ENCODE assay signal across 12 cellular contexts in the genomic region with DNA sequence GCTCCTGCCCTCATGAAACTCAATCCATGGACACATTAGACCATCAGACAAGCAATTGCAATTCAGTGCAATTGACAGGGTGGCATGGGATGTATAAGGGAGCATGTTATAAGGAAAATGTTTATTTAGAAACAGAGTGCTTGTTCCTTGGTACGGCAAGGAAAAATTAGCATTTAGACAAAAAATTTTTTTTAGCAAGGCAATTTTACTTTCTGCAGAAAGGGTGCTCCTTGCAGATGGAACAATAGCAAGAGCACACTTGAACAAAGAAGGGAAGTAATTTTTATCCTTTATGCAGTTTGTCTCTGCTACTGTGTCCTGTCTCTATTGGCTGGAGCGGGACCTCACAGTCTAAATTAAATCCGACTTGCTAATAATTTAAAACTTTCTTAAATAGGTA. TPM values are rescaled to one million over a fixed set of nuclear protein-coding genes. Genes with fewer than 3 reads are reported as not detected.
A peak's percentile ranks its signal among the peaks of the same experiment; 100 is the strongest.
DNase-seq lines count a peak whose midpoint lies in the region; ATAC-seq and TF ChIP-seq lines count a peak whose summit lies in the region.
"Had no signal": no experiment of that assay in that cellular context is flagged by ENCODE, and none has a peak within 500 bp of the region (broad histone marks: within the 10 kb centered on the region; RNA-seq: fewer than 3 reads in every experiment).

No MANE protein-coding gene starts in this region.

- TF ChIP-seq RAD21 in HCT116 (IDR thresholded peaks at IDR 0.05; ENCODE audit: low read depth) = no peak

- H3K4me3 ChIP-seq in HCT116 (replicated peaks in 1 of 2; ENCODE audit: low read depth in 1 of 2, low read length in 2 of 2) (no peak overlapping the region), HEK293 (ENCODE audit: low read depth, low read length) (no peak overlapping the region), adipocyte (ENCODE audit: low read length) (peak overlapping the region; percentile 38), smooth muscle cell (no peak overlapping the region)
- H3K4me3 ChIP-seq: GM23338 had no signal

- H3K27ac ChIP-seq in HCT116 (ENCODE audit: low read depth, low read length) (no peak overlapping the region), HEK293 (ENCODE audit: extremely low read depth, low read depth, low read length) (no peak overlapping the region), smooth muscle cell (ENCODE audit: low read depth) (no peak overlapping the region)

- intact Hi-C loops in HCT116 (cut with micrococcal nuclease) = no loop called here
- intact Hi-C loops in posterior cingulate gyrus (cut with DNase I) = no loop called here

- H4K20me1 ChIP-seq in HCT116 (ENCODE audit: insufficient read depth) (no peaks in the 10 kb centered on the region), smooth muscle cell (ENCODE audit: low read depth) (no peaks in the 10 kb centered on the region)

- WGBS in smooth muscle cell (ENCODE audit: low lambda C conversion rate) = 94% methylated on average over 3 of the region's 3 CpGs

- H3K36me3 ChIP-seq in HCT116 (ENCODE audit: control insufficient read depth in 1 of 2, insufficient read depth in 2 of 2, low read length in 2 of 2) (no peaks in the 10 kb centered on the region), HEK293 (ENCODE audit: control insufficient read depth in 2 of 2, insufficient read depth in 1 of 2, low read length in 2 of 2) (no peaks in the 10 kb centered on the region), adipocyte (ENCODE audit: control insufficient read depth, insufficient read depth, low read length, severe bottlenecking) (no peaks in the 10 kb centered on the region), smooth muscle cell (ENCODE audit: low read depth) (no peaks in the 10 kb centered on the region)

- CTCF ChIA-PET in HCT116 (lab: Charles Lee) (interaction anchor here (0.7 kb wide), 1 partner anchor 43 kb away, joined by 3 read pairs; no protein-coding TSS in a partner anchor), HEK293 (lab: Yijun Ruan, JAX) (interaction anchor here (0.9 to 1.3 kb wide), 4 partner anchors 8 to 18 kb away, joined by 3 to 7 read pairs (median 3); no protein-coding TSS in a partner anchor)

- RAD21 ChIA-PET in HCT116 (lab: Charles Lee; ENCODE audit: low non-redundant PET in 1 of 2, low total read pairs in 2 of 2, uncharacterized antibody in 2 of 2, unreplicated experiment in 2 of 2) = no interaction called here

- DNase-seq in HCT116 (ENCODE audit: low read depth, low spot score) (no peak), adipocyte (ENCODE audit: low read depth) (no peak), smooth muscle cell (lab: John Stamatoyannopoulos, UW; ENCODE audit: unreplicated experiment) (no peak), posterior cingulate gyrus (no peak)
- DNase-seq: C1 segment of cervical spinal cord; Caco-2; CD4-positive, alpha-beta memory T cell; DMS153; DND-41 had no signal

- no peak overlapping the region for H3K4me2 ChIP-seq in HCT116 (ENCODE audit: low read length)
- H3K4me2 ChIP-seq in smooth muscle cell = no peak overlapping the region
- H3K4me2 ChIP-seq: GM23338 had no signal

- no peaks in the 10 kb centered on the region for H3K79me2 ChIP-seq in HCT116 (ENCODE audit: insufficient read depth, low read length)
- no peaks in the 10 kb centered on the region for H3K79me2 ChIP-seq in smooth muscle cell (ENCODE audit: low read depth)

- H3K9me3 ChIP-seq in HCT116 (ENCODE audit: control insufficient read depth in 1 of 2, insufficient read depth in 1 of 2, low read depth in 1 of 2, low read length in 2 of 2) (peaks cover 4% of the 10 kb centered on the region in 2 experiments; a peak in 2 of 4 replicates), HEK293 (ENCODE audit: control insufficient read depth, insufficient read depth, low read depth, low read length) (no peaks in the 10 kb centered on the region), adipocyte (ENCODE audit: control insufficient read depth, low read length) (peaks cover 16% of the 10 kb centered on the region), smooth muscle cell (replicated peaks; ENCODE audit: low read depth) (no peaks in the 10 kb centered on the region)

- no peak overlapping the region for H2AFZ ChIP-seq in HCT116 (ENCODE audit: low read depth, low read length, poor library complexity, severe bottlenecking)
- peak overlapping the region; percentile 88 for H2AFZ ChIP-seq in smooth muscle cell (ENCODE audit: low read depth)

- ATAC-seq in HCT116 (no peak), GM19463 (IDR thresholded peaks at IDR 0.05; ENCODE audit: unreplicated experiment) (no peak)

- no peak for TF ChIP-seq POLR2A in HCT116 (IDR thresholded peaks at IDR 0.05; ENCODE audit: borderline replicate concordance, extremely low read depth, insufficient read depth, insufficient read length)

- H3K9me2 ChIP-seq in HCT116 (ENCODE audit: insufficient read depth) = no peaks in the 10 kb centered on the region

- H3K4me1 ChIP-seq in HCT116 (ENCODE audit: control insufficient read depth in 1 of 2, insufficient read depth in 2 of 2, low read length in 2 of 2) = no peaks in the 10 kb centered on the region
- H3K4me1 ChIP-seq in HEK293 (ENCODE audit: control insufficient read depth, insufficient read depth, low read length) = no peaks in the 10 kb centered on the region
- H3K4me1 ChIP-seq in adipocyte (ENCODE audit: control insufficient read depth, insufficient read depth, low read length) = no peaks in the 10 kb centered on the region
- peaks cover 4% of the 10 kb centered on the region for H3K4me1 ChIP-seq in smooth muscle cell (ENCODE audit: low read depth)
- H3K4me1 ChIP-seq: Caco-2 had no signal

- POLR2A ChIA-PET in HCT116 (lab: Charles Lee) (no interaction called here), HEK293 (lab: Yijun Ruan, JAX) (interaction anchor here (0.6 kb wide), 1 partner anchor 81 kb away, joined by 5 read pairs; a partner anchor contains a TSS)

- H3K27me3 ChIP-seq in HCT116 (ENCODE audit: insufficient read depth, low read length) (no peaks in the 10 kb centered on the region), adipocyte (replicated peaks; ENCODE audit: control insufficient read depth, insufficient read depth, low read length) (no peaks in the 10 kb centered on the region), smooth muscle cell (ENCODE audit: low read depth) (no peaks in the 10 kb centered on the region)

- H3F3A ChIP-seq in smooth muscle cell (ENCODE audit: low read depth) = peaks cover 2% of the 10 kb centered on the region

- BruUV-seq in HCT116 (replicated peaks; lab: Mats Ljungman, UMichigan) = no TSS peak

- TF ChIP-seq CTCF in HCT116 (IDR thresholded peaks at IDR 0.05 in 2 of 3, conservative IDR thresholded peaks at IDR 0.05 in 1 of 3; ENCODE audit: borderline replicate concordance in 1 of 3, insufficient read depth in 1 of 3, low read depth in 2 of 3, low read length in 2 of 3) = no peak
- TF ChIP-seq CTCF in HEK293 (tag by site-specific recombination; IDR thresholded peaks at IDR 0.05) = no peak
- no peak for TF ChIP-seq CTCF in smooth muscle cell (IDR thresholded peaks at IDR 0.05; ENCODE audit: borderline replicate concordance, insufficient read depth, poor library complexity, severe bottlenecking)

- no peak overlapping the region for H3K9ac ChIP-seq in HCT116 (ENCODE audit: low read length)
- no peak overlapping the region for H3K9ac ChIP-seq in adipocyte (ENCODE audit: low read length)
- no peak overlapping the region for H3K9ac ChIP-seq in smooth muscle cell (ENCODE audit: low read depth)

TF ChIP-seq in HCT116, 20 proteins besides CTCF, POLR2A, EP300 and RAD21:
- 0 out of 2 replicates have a peak, but pooled peaks have one; percentile 26 for TF ChIP-seq CBX3 (IDR thresholded peaks at IDR 0.05; ENCODE audit: low read depth)
- TF ChIP-seq ELF1 (IDR thresholded peaks at IDR 0.05; ENCODE audit: borderline replicate concordance, low read depth) = no peak

TF ChIP-seq in HEK293, 187 proteins besides CTCF, POLR2A, EP300 and RAD21:
- TF ChIP-seq ZNF664 (tag by site-specific recombination; IDR thresholded peaks at IDR 0.05) (0 out of 2 replicates have a peak, but pooled peaks have one; percentile 1), ZNF211 (tag by site-specific recombination; IDR thresholded peaks at IDR 0.05; ENCODE audit: low read depth) (no peak), SETDB1 (IDR thresholded peaks at IDR 0.05; ENCODE audit: insufficient read length, low read length) (peak; percentile 93)

RNA-seq across cellular contexts. Expression of a gene that starts 6.2 kb away (rescaled TPM):
- total RNA-seq in HCT116 (2021; ENCODE audit: unreplicated experiment) (57.0 TPM), smooth muscle cell (24.4 and 25.5 TPM in 2 replicates)
- 51.9 and 56.4 TPM in 2 replicates for polyA plus RNA-seq in HCT116 (2012)
- 70.1 and 73.7 TPM in 2 replicates for polyA plus RNA-seq in smooth muscle cell

RNA-seq across cellular contexts. Expression of a gene that starts 48.2 kb away (rescaled TPM):
- total RNA-seq in HCT116 (2021; ENCODE audit: unreplicated experiment) (220 TPM), smooth muscle cell (117 and 118 TPM in 2 replicates)
- polyA plus RNA-seq in HCT116 (2012) = 94.9 and 112 TPM in 2 replicates
- 40.0 and 53.6 TPM in 2 replicates for polyA plus RNA-seq in smooth muscle cell
